ENCODE assay signal across 1 cellular context in the genomic region with DNA sequence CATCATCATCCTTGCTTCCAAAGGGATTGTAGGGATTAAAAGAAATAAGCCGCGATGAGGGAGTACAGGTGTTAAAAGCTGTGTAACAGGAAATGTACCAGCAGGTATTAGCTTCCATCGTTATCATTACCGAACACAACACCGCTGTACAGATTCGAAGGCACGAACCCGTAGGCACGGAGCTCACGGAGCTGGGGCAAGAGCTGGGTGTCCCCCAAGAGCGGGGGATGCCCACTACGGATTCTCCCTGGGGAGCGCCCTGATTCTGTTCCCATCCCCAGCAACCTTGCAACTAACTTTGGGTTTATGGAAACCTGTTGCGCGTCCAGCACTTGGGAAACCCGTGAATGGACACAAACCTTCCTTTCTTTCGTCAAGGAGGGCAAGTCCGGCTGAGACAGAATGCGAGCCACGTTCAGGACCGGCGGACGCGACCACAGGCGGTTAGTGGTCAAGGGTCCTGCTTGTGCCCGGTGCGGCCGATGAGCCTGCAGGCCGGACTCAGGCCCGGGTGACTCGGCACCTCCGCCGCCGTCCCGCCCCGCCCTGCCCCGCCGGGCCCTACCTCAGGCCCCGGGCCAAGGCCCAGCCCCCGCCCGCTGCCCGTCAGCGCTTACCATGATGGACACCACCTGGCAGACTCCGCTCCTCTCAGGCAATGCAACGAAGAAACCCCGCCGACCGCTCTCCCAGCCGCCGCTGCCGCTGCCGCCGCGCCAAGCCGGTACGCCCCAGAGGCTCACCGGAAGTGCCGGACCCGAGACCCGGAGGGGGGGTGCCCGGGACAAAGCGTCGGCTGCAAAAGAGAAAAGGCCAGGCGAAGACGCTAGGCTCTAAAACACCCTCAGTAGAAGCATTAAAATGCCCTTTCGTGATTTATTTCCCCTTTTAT.
TF ChIP-seq lines count a peak whose summit lies in the region.

UFD1 (minus strand) TSS at position 728 of the 892 bp plus-strand sequence; CDS start at position 620, 108 bp downstream.

TF ChIP-seq in GM12878, 131 proteins besides CTCF, POLR2A, EP300 and RAD21 (continued from another document):
- peak; percentile 64 for TF ChIP-seq RELA (IDR thresholded peaks at IDR 0.05; ENCODE audit: borderline replicate concordance, partially characterized antibody)
- TF ChIP-seq MYB (IDR thresholded peaks at IDR 0.05; ENCODE audit: borderline replicate concordance, low read depth, low read length) = no peak
- TF ChIP-seq MEF2B (IDR thresholded peaks at IDR 0.05; ENCODE audit: partially characterized antibody, poor library complexity, severe bottlenecking) = peak; percentile 29
- TF ChIP-seq, protein P1, sequence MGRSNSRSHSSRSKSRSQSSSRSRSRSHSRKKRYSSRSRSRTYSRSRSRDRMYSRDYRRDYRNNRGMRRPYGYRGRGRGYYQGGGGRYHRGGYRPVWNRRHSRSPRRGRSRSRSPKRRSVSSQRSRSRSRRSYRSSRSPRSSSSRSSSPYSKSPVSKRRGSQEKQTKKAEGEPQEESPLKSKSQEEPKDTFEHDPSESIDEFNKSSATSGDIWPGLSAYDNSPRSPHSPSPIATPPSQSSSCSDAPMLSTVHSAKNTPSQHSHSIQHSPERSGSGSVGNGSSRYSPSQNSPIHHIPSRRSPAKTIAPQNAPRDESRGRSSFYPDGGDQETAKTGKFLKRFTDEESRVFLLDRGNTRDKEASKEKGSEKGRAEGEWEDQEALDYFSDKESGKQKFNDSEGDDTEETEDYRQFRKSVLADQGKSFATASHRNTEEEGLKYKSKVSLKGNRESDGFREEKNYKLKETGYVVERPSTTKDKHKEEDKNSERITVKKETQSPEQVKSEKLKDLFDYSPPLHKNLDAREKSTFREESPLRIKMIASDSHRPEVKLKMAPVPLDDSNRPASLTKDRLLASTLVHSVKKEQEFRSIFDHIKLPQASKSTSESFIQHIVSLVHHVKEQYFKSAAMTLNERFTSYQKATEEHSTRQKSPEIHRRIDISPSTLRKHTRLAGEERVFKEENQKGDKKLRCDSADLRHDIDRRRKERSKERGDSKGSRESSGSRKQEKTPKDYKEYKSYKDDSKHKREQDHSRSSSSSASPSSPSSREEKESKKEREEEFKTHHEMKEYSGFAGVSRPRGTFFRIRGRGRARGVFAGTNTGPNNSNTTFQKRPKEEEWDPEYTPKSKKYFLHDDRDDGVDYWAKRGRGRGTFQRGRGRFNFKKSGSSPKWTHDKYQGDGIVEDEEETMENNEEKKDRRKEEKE (IDR thresholded peaks at IDR 0.05) = peak; percentile 96
- 0 out of 2 replicates have a peak, but pooled peaks have one; percentile 45 for TF ChIP-seq DPF2 (IDR thresholded peaks at IDR 0.05)
- TF ChIP-seq, protein P2, sequence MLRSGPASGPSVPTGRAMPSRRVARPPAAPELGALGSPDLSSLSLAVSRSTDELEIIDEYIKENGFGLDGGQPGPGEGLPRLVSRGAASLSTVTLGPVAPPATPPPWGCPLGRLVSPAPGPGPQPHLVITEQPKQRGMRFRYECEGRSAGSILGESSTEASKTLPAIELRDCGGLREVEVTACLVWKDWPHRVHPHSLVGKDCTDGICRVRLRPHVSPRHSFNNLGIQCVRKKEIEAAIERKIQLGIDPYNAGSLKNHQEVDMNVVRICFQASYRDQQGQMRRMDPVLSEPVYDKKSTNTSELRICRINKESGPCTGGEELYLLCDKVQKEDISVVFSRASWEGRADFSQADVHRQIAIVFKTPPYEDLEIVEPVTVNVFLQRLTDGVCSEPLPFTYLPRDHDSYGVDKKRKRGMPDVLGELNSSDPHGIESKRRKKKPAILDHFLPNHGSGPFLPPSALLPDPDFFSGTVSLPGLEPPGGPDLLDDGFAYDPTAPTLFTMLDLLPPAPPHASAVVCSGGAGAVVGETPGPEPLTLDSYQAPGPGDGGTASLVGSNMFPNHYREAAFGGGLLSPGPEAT (IDR thresholded peaks at IDR 0.05; ENCODE audit: low read depth) = peak; percentile 95
- TF ChIP-seq, protein P3, sequence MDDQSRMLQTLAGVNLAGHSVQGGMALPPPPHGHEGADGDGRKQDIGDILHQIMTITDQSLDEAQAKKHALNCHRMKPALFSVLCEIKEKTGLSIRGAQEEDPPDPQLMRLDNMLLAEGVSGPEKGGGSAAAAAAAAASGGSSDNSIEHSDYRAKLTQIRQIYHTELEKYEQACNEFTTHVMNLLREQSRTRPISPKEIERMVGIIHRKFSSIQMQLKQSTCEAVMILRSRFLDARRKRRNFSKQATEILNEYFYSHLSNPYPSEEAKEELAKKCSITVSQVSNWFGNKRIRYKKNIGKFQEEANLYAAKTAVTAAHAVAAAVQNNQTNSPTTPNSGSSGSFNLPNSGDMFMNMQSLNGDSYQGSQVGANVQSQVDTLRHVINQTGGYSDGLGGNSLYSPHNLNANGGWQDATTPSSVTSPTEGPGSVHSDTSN (IDR thresholded peaks at IDR 0.05; ENCODE audit: insufficient replicate concordance, low read depth, low read length) = peak; percentile 81
- TF ChIP-seq ATF7 (IDR thresholded peaks at IDR 0.05; ENCODE audit: low read depth) = peak; percentile 100
- TF ChIP-seq CREB1 (IDR thresholded peaks at IDR 0.05; ENCODE audit: low read depth) = no peak
- TF ChIP-seq MTA2 (IDR thresholded peaks at IDR 0.05; ENCODE audit: low read depth) = no peak
- TF ChIP-seq SMAD5 (IDR thresholded peaks at IDR 0.05; ENCODE audit: low read depth) = no peak
- peak; percentile 99 for TF ChIP-seq JUND (IDR thresholded peaks at IDR 0.05; ENCODE audit: low read depth, low read length)
- no peak for TF ChIP-seq CHD2 (IDR thresholded peaks at IDR 0.05; ENCODE audit: borderline replicate concordance, low read depth, low read length)
